In genomic region chr12:56487448-56488040, GRCh38 we compare ENCODE assay signal across 8 cellular contexts. TPM values are rescaled to one million over a fixed set of nuclear protein-coding genes. Genes with fewer than 3 reads are reported as not detected.
DNase-seq lines count a peak whose midpoint lies in the region; ATAC-seq, FAIRE-seq and TF ChIP-seq lines count a peak whose summit lies in the region.

No MANE protein-coding gene starts in this region.

- intact Hi-C loops in activated naive CD4-positive, alpha-beta T cell treated with anti-CD3 and anti-CD28 coated beads for 36 hours (cut with micrococcal nuclease) = loop anchor here (1.0 kb wide), 2 partner anchors 19 to 38 kb away; partner anchors contain the start of genes SPRYD4 and TIMELESS
- intact Hi-C loops in heart left ventricle (cut with DNase I) = no loop called here
- intact Hi-C loops in pancreas (cut with DNase I) = no loop called here

- H3K27ac ChIP-seq in heart left ventricle (peak overlapping the region in 1 of 12 donors; percentile 18), pancreas (peak overlapping the region; percentile 65 to 83 (median 81))

- peaks cover 0 to 25% (median 0%) of the 10 kb centered on the region in 9 donors for H3K27me3 ChIP-seq in heart left ventricle
- no peaks in the 10 kb centered on the region for H3K27me3 ChIP-seq in pancreas

- peaks cover 16% of the 10 kb centered on the region for H3K4me1 Mint-ChIP-seq in activated naive CD4-positive, alpha-beta T cell treated with anti-CD3 and anti-CD28 coated beads for 36 hours (ENCODE audit: low read depth)

- peaks cover 3% of the 10 kb centered on the region for H3K9me3 Mint-ChIP-seq in activated naive CD4-positive, alpha-beta T cell treated with anti-CD3 and anti-CD28 coated beads for 36 hours

- H3K36me3 Mint-ChIP-seq in activated naive CD4-positive, alpha-beta T cell treated with anti-CD3 and anti-CD28 coated beads for 36 hours (ENCODE audit: low read depth) = peaks cover 3% of the 10 kb centered on the region

- no peaks in the 10 kb centered on the region for H3K9me3 ChIP-seq in heart left ventricle
- H3K9me3 ChIP-seq in pancreas = no peaks in the 10 kb centered on the region

- ATAC-seq in GM21367 (IDR thresholded peaks at IDR 0.05; ENCODE audit: unreplicated experiment) = peak; percentile 9
- ATAC-seq in heart left ventricle = peak; percentile 32 to 61 (median 50)
- peak; percentile 65 to 76 (median 74) for ATAC-seq in pancreas
- ATAC-seq in HG02571 (IDR thresholded peaks at IDR 0.05; ENCODE audit: unreplicated experiment) = no peak

- TF ChIP-seq POLR2A in heart left ventricle (IDR thresholded peaks at IDR 0.05) = no peak

- H3K4me1 ChIP-seq in heart left ventricle (peaks cover 0 to 22% (median 9%) of the 10 kb centered on the region in 12 donors), pancreas (peaks cover 0 to 3% (median 0%) of the 10 kb centered on the region in 3 donors)

- no peak overlapping the region for H3K27ac Mint-ChIP-seq in activated naive CD4-positive, alpha-beta T cell treated with anti-CD3 and anti-CD28 coated beads for 36 hours

- TF ChIP-seq CTCF in heart left ventricle (IDR thresholded peaks at IDR 0.05) (no peak), pancreas (IDR thresholded peaks at IDR 0.05) (no peak)

- peak overlapping the region; percentile 21 to 83 (median 66) for H3K4me3 ChIP-seq in heart left ventricle
- H3K4me3 ChIP-seq in pancreas = peak overlapping the region; percentile 67 to 79 (median 73)

- CTCF ChIA-PET in activated naive CD4-positive, alpha-beta T cell treated with anti-CD3 and anti-CD28 coated beads for 36 hours (lab: Charles Lee) = interaction anchor here (1.0 to 1.6 kb wide), 2 partner anchors 86 to 149 kb away, joined by 5 to 6 read pairs; no protein-coding TSS in a partner anchor

- no peaks in the 10 kb centered on the region for H3K36me3 ChIP-seq in heart left ventricle
- H3K36me3 ChIP-seq in pancreas = no peaks in the 10 kb centered on the region

- DNase-seq in D341Med (ENCODE audit: low spot score) (peak; percentile 79), NCI-H1694 treated with DMSO at 0.1 percent for 48 hours (lab: John Stamatoyannopoulos, UW) (peak; percentile 27), heart left ventricle (peak in 3 of 5 donors; percentile 25 to 67 (median 49)), pancreas (peak; percentile 56 to 91 (median 76))
- DNase-seq in activated naive CD4-positive, alpha-beta T cell treated with anti-CD3 and anti-CD28 coated beads for 36 hours = peak; percentile 48
- no peak for DNase-seq in NK-92 treated with Interleukin-12 subunit alpha and Interleukin-12 subunit beta, amount 100 ng/mL, for 24 hours (lab: John Stamatoyannopoulos, UW)

- WGBS in heart left ventricle, 4 donors = 6 to 22% (median 7%) methylated on average over 22 to 44 of the region's 44 CpGs
- WGBS in pancreas, 2 donors = 1% methylated on average over 43 to 44 of the region's 44 CpGs

- H3K4me3 Mint-ChIP-seq in activated naive CD4-positive, alpha-beta T cell treated with anti-CD3 and anti-CD28 coated beads for 36 hours = peak overlapping the region; percentile 84

- peaks cover 19% of the 10 kb centered on the region for H3K27me3 Mint-ChIP-seq in activated naive CD4-positive, alpha-beta T cell treated with anti-CD3 and anti-CD28 coated beads for 36 hours (ENCODE audit: low read depth)

- no peak for FAIRE-seq in pancreas (lab: Jason Lieb, UNC)

RNA-seq across cellular contexts. Expression of gene GLS2, which starts 0.4 kb away (rescaled TPM):
- total RNA-seq in activated naive CD4-positive, alpha-beta T cell treated with anti-CD3 and anti-CD28 coated beads for 36 hours = 1 to 10 TPM; 4.6 to 5.5 TPM
- total RNA-seq in heart left ventricle = 1 to 10 TPM in 4 of 9 donors, under 1 TPM in 5; 0.28 to 1.5 (median 0.82) TPM
- under 1 TPM; 0.33 to 0.50 TPM for polyA plus RNA-seq in heart left ventricle
- 10 to 100 TPM; 14.6 to 49.1 (median 31.0) TPM for total RNA-seq in pancreas
- 10 to 100 TPM; 33.6 to 35.5 TPM for polyA plus RNA-seq in pancreas

RNA-seq across cellular contexts. Expression of gene SPRYD4, which starts 19.2 kb away (rescaled TPM):
- total RNA-seq in activated naive CD4-positive, alpha-beta T cell treated with anti-CD3 and anti-CD28 coated beads for 36 hours = 1 to 10 TPM; 2.2 TPM
- total RNA-seq in heart left ventricle = 1 to 10 TPM; 2.2 to 4.7 (median 3.0) TPM
- 1 to 10 TPM; 2.1 to 2.9 TPM for polyA plus RNA-seq in heart left ventricle
- 1 to 10 TPM; 1.5 to 2.9 (median 1.9) TPM for total RNA-seq in pancreas
- polyA plus RNA-seq in pancreas = 1 to 10 TPM; 2.1 to 2.3 TPM

RNA-seq across cellular contexts. Expression of gene MIP, which starts 33.1 kb away (rescaled TPM):
- not detected for total RNA-seq in activated naive CD4-positive, alpha-beta T cell treated with anti-CD3 and anti-CD28 coated beads for 36 hours
- total RNA-seq in heart left ventricle (under 1 TPM in 2 of 9 donors, not detected in 7; 0.28 to 0.32 TPM), pancreas (not detected)
- polyA plus RNA-seq in heart left ventricle (not detected), pancreas (not detected)

RNA-seq across cellular contexts. Expression of gene RBMS2, which starts 34.1 kb away (rescaled TPM):
- total RNA-seq in activated naive CD4-positive, alpha-beta T cell treated with anti-CD3 and anti-CD28 coated beads for 36 hours = 1 to 10 TPM; 2.5 to 5.1 TPM
- total RNA-seq in heart left ventricle (10 to 100 TPM; 15.8 to 37.3 (median 30.1) TPM), pancreas (10 to 100 TPM in 4 of 6 donors, 1 to 10 TPM in 2; 8.5 to 30.8 (median 12.1) TPM)
- polyA plus RNA-seq in heart left ventricle (10 to 100 TPM in 1 of 2 donors, 1 to 10 TPM in 1; 8.8 to 13.3 TPM), pancreas (1 to 10 TPM; 5.4 to 6.2 TPM)

RNA-seq across cellular contexts. Expression of gene TIMELESS, which starts 38.3 kb away (rescaled TPM):
- 10 to 100 TPM; 69.9 to 70.8 TPM for total RNA-seq in activated naive CD4-positive, alpha-beta T cell treated with anti-CD3 and anti-CD28 coated beads for 36 hours
- total RNA-seq in heart left ventricle = 1 to 10 TPM; 1.1 to 7.3 (median 2.4) TPM
- 1 to 10 TPM; 1.5 to 4.1 TPM for polyA plus RNA-seq in heart left ventricle
- total RNA-seq in pancreas = 1 to 10 TPM; 3.7 to 5.8 (median 4.5) TPM
- 1 to 10 TPM; 5.6 to 7.6 TPM for polyA plus RNA-seq in pancreas
